1 cellular context compared by ENCODE assay signal in genomic region chr5:36153727-36154126, GRCh38.
TF ChIP-seq lines count a peak whose summit lies in the region.

No MANE protein-coding gene starts in this region.

TF ChIP-seq in H1, 55 proteins besides CTCF, POLR2A, EP300 and RAD21:
- no peak for TF ChIP-seq SP2 (IDR thresholded peaks at IDR 0.05; ENCODE audit: low read length)
- no peak for TF ChIP-seq EZH2 (IDR thresholded peaks at IDR 0.05; ENCODE audit: low read depth, low read length, severe bottlenecking)
- no peak for TF ChIP-seq SRF (IDR thresholded peaks at IDR 0.05; ENCODE audit: low read depth, low read length)
- no peak for TF ChIP-seq SIX5 (IDR thresholded peaks at IDR 0.05; ENCODE audit: low read depth, low read length)
- TF ChIP-seq KDM5A (IDR thresholded peaks at IDR 0.05; ENCODE audit: low read length): no peak
- TF ChIP-seq ZNF274 (IDR thresholded peaks at IDR 0.05; ENCODE audit: borderline replicate concordance, extremely low read depth, low read length): no peak
- TF ChIP-seq TAF1 (IDR thresholded peaks at IDR 0.05; ENCODE audit: low read depth, low read length): no peak
- no peak for TF ChIP-seq NANOG (IDR thresholded peaks at IDR 0.05; ENCODE audit: insufficient read depth, low read depth, low read length, poor library complexity, severe bottlenecking)
- TF ChIP-seq TBP (IDR thresholded peaks at IDR 0.05; ENCODE audit: low read depth, low read length): no peak
